In genomic region chr7:89003619-89003956, GRCh38 we compare ENCODE assay signal across 9 cellular contexts.
DNase-seq lines count a peak whose midpoint lies in the region; ATAC-seq and TF ChIP-seq lines count a peak whose summit lies in the region.
"Had no signal": no experiment of that assay in that cellular context is flagged by ENCODE, and none has a peak within 500 bp of the region (broad histone marks: within the 10 kb centered on the region; RNA-seq: fewer than 3 reads in every experiment).

No MANE protein-coding gene starts in this region.

- peak overlapping the region in 1 of 2 donors; percentile 45 for H3K27ac Mint-ChIP-seq in activated naive CD4-positive, alpha-beta T cell treated with anti-CD3 and anti-CD28 coated beads, Interleukin-2, amount 50 U/mL, for 72 hours

- TF ChIP-seq POLR2A in GM18505 (IDR thresholded peaks at IDR 0.05; ENCODE audit: borderline replicate concordance, extremely low read depth, insufficient read depth, insufficient read length) = no peak

- no peaks in the 10 kb centered on the region for H3K9me3 Mint-ChIP-seq in activated naive CD4-positive, alpha-beta T cell treated with anti-CD3 and anti-CD28 coated beads, Interleukin-2, amount 50 U/mL, for 72 hours

- ATAC-seq in GM18505 (IDR thresholded peaks at IDR 0.05; ENCODE audit: unreplicated experiment) = peak; percentile 67
- peak; percentile 51 for ATAC-seq in GM19467 (IDR thresholded peaks at IDR 0.05; ENCODE audit: unreplicated experiment)
- ATAC-seq in HG03095 (IDR thresholded peaks at IDR 0.05; ENCODE audit: unreplicated experiment) = peak; percentile 59
- peak; percentile 71 to 82 for ATAC-seq in activated naive CD4-positive, alpha-beta T cell treated with anti-CD3 and anti-CD28 coated beads, Interleukin-2, amount 50 U/mL, for 72 hours

- no peak for DNase-seq in activated naive CD4-positive, alpha-beta T cell treated with anti-CD3 and anti-CD28 coated beads, Interleukin-2, amount 50 U/mL, for 72 hours (ENCODE audit: low spot score in 2 of 2)
- DNase-seq in DMS 273 (lab: John Stamatoyannopoulos, UW; ENCODE audit: unreplicated experiment) (no peak), HT-29 (ENCODE audit: low spot score) (no peak), islet precursor cell (no peak), NCI-H82 (lab: John Stamatoyannopoulos, UW) (no peak)
- DNase-seq: KG1 had no signal

- H3K36me3 Mint-ChIP-seq in activated naive CD4-positive, alpha-beta T cell treated with anti-CD3 and anti-CD28 coated beads, Interleukin-2, amount 50 U/mL, for 72 hours = no peaks in the 10 kb centered on the region
